Comparison of ENCODE assay signal across 12 cellular contexts in the genomic region with DNA sequence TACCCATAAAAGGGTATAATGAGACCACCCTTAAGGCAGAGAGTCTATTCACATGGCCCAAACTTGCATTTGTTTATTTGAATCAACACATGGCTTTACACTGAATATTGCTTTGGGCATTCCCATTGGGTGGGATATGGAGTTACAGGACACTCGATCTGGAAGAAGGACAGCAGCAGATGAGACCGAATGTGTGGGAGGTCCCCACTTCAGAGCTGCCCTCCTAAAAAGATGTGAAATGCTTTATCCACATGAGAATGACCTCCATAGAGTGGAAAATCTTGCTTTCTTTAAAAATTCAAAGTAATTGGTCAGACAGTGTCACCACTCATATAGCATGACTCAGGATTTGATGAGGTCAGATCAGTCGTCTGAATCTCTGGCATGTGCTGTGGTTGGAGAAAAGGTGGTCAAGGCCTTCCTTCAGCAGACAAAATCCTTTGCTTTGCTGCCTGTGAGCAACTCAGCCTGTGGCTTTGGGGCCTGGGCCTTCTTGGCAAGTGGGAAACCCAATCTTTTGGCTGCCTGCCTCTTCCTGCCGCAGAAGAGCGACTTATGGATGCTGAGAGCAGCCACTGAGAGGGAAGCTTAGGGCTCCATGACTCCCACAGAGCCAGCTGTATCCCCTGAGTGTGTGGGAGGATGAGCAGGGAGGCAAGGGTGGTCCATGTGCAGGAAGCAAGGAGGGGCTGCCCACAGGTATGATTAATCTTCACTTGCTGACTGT. TPM values are rescaled to one million over a fixed set of nuclear protein-coding genes. Genes with fewer than 3 reads are reported as not detected.
DNase-seq lines count a peak whose midpoint lies in the region; ATAC-seq and TF ChIP-seq lines count a peak whose summit lies in the region.
"Had no signal": no experiment of that assay in that cellular context is flagged by ENCODE, and none has a peak within 500 bp of the region (broad histone marks: within the 10 kb centered on the region; RNA-seq: fewer than 3 reads in every experiment).

No MANE protein-coding gene starts in this region.

- H3K9me3 ChIP-seq in testis, result no peaks in the 10 kb centered on the region
- H3K9me3 ChIP-seq: A549 had no signal

- H3K27me3 Mint-ChIP-seq in activated CD4-positive, alpha-beta T cell treated with anti-CD3 and anti-CD28 coated beads, Interleukin-2, amount 10 ng/mL, durations not matched to agents 24 days and 14 days, result no peaks in the 10 kb centered on the region
- H3K27me3 Mint-ChIP-seq: activated B cell treated with CpG ODN at 0.5 μM for 24 hours, progenitor cell of endocrine pancreas had no signal

- H3K27me3 ChIP-seq in testis, result no peaks in the 10 kb centered on the region
- H3K27me3 ChIP-seq: tibial nerve had no signal

- H3K4me3 ChIP-seq in testis, result no peak overlapping the region
- H3K4me3 ChIP-seq: A549, tibial nerve had no signal

- no peaks in the 10 kb centered on the region for H3K36me3 ChIP-seq in testis (ENCODE audit: low read depth, missing control alignments)
- H3K36me3 ChIP-seq: tibial nerve had no signal

- H3K9me3 Mint-ChIP-seq in activated CD4-positive, alpha-beta T cell treated with anti-CD3 and anti-CD28 coated beads, Interleukin-2, amount 10 ng/mL, durations not matched to agents 24 days and 14 days, result no peaks in the 10 kb centered on the region

- DNase-seq in activated CD4-positive, alpha-beta T cell treated with anti-CD3 and anti-CD28 coated beads, Interleukin-2, amount 10 ng/mL, durations not matched to agents 24 days and 14 days, result peak; percentile 54
- no peak for DNase-seq in activated CD4-positive, alpha-beta T cell treated with anti-CD3 and anti-CD28 coated beads for 1 hour
- DNase-seq in amniotic epithelial cell (ENCODE audit: low read depth), result peak; percentile 97
- peak; percentile 52 for DNase-seq in left ventricle myocardium superior
- peak; percentile 42 for DNase-seq in testis
- no peak for DNase-seq in SHP77 treated with DMSO at 0.1 percent for 48 hours (lab: John Stamatoyannopoulos, UW)
- DNase-seq: activated B cell treated with CpG ODN at 0.5 μM for 24 hours had no signal

- no peaks in the 10 kb centered on the region for H3K36me3 Mint-ChIP-seq in activated CD4-positive, alpha-beta T cell treated with anti-CD3 and anti-CD28 coated beads, Interleukin-2, amount 10 ng/mL, durations not matched to agents 24 days and 14 days (ENCODE audit: low read depth)

- H3K27ac Mint-ChIP-seq in activated CD4-positive, alpha-beta T cell treated with anti-CD3 and anti-CD28 coated beads, Interleukin-2, amount 10 ng/mL, durations not matched to agents 24 days and 14 days, result no peak overlapping the region
- H3K27ac Mint-ChIP-seq: activated B cell treated with CpG ODN at 0.5 μM for 24 hours, progenitor cell of endocrine pancreas had no signal

- H3K4me3 Mint-ChIP-seq in activated CD4-positive, alpha-beta T cell treated with anti-CD3 and anti-CD28 coated beads, Interleukin-2, amount 10 ng/mL, durations not matched to agents 24 days and 14 days, result no peak overlapping the region
- H3K4me3 Mint-ChIP-seq: activated B cell treated with CpG ODN at 0.5 μM for 24 hours had no signal

- H3K4me1 Mint-ChIP-seq in activated CD4-positive, alpha-beta T cell treated with anti-CD3 and anti-CD28 coated beads, Interleukin-2, amount 10 ng/mL, durations not matched to agents 24 days and 14 days, result no peaks in the 10 kb centered on the region
- H3K4me1 Mint-ChIP-seq: activated B cell treated with CpG ODN at 0.5 μM for 24 hours had no signal

- TF ChIP-seq CTCF in testis (IDR thresholded peaks at IDR 0.05), result no peak

- WGBS in testis, 2 donors, result 44 to 50% methylated on average over 3 to 5 of the region's 5 CpGs

- TF ChIP-seq POLR2A in testis (IDR thresholded peaks at IDR 0.05), result no peak

- ATAC-seq in left ventricle myocardium superior (peak; percentile 66), HG03460 (IDR thresholded peaks at IDR 0.05; ENCODE audit: unreplicated experiment) (no peak), HG02642 (IDR thresholded peaks at IDR 0.05; ENCODE audit: poor library complexity, unreplicated experiment) (no peak)

- peak overlapping the region; percentile 47 to 58 for H3K27ac ChIP-seq in testis
- H3K27ac ChIP-seq: A549 had no signal

- peaks cover 16% of the 10 kb centered on the region for H3K4me1 ChIP-seq in testis
- H3K4me1 ChIP-seq: A549 had no signal

- intact Hi-C loops in activated CD4-positive, alpha-beta T cell treated with anti-CD3 and anti-CD28 coated beads, Interleukin-2, amount 10 ng/mL, durations not matched to agents 24 days and 14 days (cut with micrococcal nuclease), result no loop called here
- intact Hi-C loops in left ventricle myocardium superior (cut with micrococcal nuclease), result no loop called here
- intact Hi-C loops in testis (cut with DNase I; ENCODE audit: low total_unique reads), result no loop called here

RNA-seq across cellular contexts. Expression of a gene that starts 39.3 kb away (rescaled TPM):
- 93.2 and 97.2 TPM in 2 replicates for total RNA-seq in activated CD4-positive, alpha-beta T cell treated with anti-CD3 and anti-CD28 coated beads, Interleukin-2, amount 10 ng/mL, durations not matched to agents 24 days and 14 days
- total RNA-seq in left ventricle myocardium superior (5.5 TPM), testis (10 to 100 TPM; 14.9 to 17.6 TPM)
- 13.1 TPM for polyA plus RNA-seq in testis (ENCODE audit: insufficient read depth, low read depth, low replicate concordance)

Comparison
In these comparisons a context has a peak if more than half of its experiments do, and no peak if none do; other contexts are left out.
1. DNase-seq: peak in activated CD4-positive, alpha-beta T cell treated with anti-CD3 and anti-CD28 coated beads, Interleukin-2, amount 10 ng/mL, durations not matched to agents 24 days and 14 days (single experiment), amniotic epithelial cell (single experiment), left ventricle myocardium superior (single experiment) and testis (single experiment); none in activated CD4-positive, alpha-beta T cell treated with anti-CD3 and anti-CD28 coated beads for 1 hour (single experiment) and SHP77 treated with DMSO at 0.1 percent for 48 hours (single experiment).